In the genomic region with DNA sequence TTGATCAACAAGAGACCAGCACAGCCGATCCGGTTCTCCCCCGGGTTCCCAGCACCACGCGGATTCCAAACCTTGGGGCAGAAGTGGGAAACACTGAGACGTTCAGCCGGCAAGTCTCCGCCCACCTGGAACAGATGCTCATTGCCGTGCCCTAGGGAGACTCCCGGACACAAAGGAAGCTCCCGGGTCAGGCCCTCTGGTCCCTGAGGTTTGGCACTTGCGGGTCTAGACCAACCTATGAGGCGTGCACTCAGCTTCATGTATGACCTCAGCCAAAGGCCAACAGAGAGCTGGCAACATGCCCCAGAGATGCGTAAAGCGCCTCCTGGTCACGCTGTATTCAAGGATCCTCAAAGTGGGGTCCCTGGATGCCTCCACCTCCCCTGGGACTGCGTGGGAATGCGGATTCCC, we compare ENCODE assay signal across 10 cellular contexts. TPM values are rescaled to one million over a fixed set of nuclear protein-coding genes. Genes with fewer than 3 reads are reported as not detected.
DNase-seq lines count a peak whose midpoint lies in the region; ATAC-seq and TF ChIP-seq lines count a peak whose summit lies in the region.
"Had no signal": no experiment of that assay in that cellular context is flagged by ENCODE, and none has a peak within 500 bp of the region (broad histone marks: within the 10 kb centered on the region; RNA-seq: fewer than 3 reads in every experiment).

No MANE protein-coding gene starts in this region.

- no peak for ATAC-seq in HG02588 (IDR thresholded peaks at IDR 0.05; ENCODE audit: unreplicated experiment)
- no peak for ATAC-seq in HG02759 (IDR thresholded peaks at IDR 0.05; ENCODE audit: unreplicated experiment)
- ATAC-seq: left ventricle myocardium superior had no signal

- H3K27ac ChIP-seq in esophagus squamous epithelium (no peak overlapping the region), SJCRH30 (no peak overlapping the region)
- H3K27ac ChIP-seq: VCaP had no signal

- H3K9me3 ChIP-seq in esophagus squamous epithelium, result no peaks in the 10 kb centered on the region
- no peaks in the 10 kb centered on the region for H3K9me3 ChIP-seq in SJCRH30 (replicated peaks)

- WGBS in esophagus squamous epithelium, 2 donors, result 24 to 27% methylated on average over 9 to 13 of the region's 18 CpGs

- H3K36me3 ChIP-seq in esophagus squamous epithelium, result no peaks in the 10 kb centered on the region
- H3K36me3 ChIP-seq in SJCRH30, result no peaks in the 10 kb centered on the region

- peaks cover 0 to 82% (median 2%) of the 10 kb centered on the region in 4 donors for H3K27me3 ChIP-seq in esophagus squamous epithelium
- H3K27me3 ChIP-seq in SJCRH30, result peaks cover 10% of the 10 kb centered on the region; the same call in 1 of the 2 replicates

- intact Hi-C loops in esophagus squamous epithelium (cut with DNase I), result no loop called here

- TF ChIP-seq POLR2A in esophagus squamous epithelium (IDR thresholded peaks at IDR 0.05), result no peak

- peak; percentile 60 for DNase-seq in DMS153 (lab: John Stamatoyannopoulos, UW)
- DNase-seq in LNCaP clone FGC (ENCODE audit: low read depth), result peak; percentile 1
- DNase-seq in esophagus squamous epithelium (lab: John Stamatoyannopoulos, UW), result no peak
- DNase-seq in retina, result peak; percentile 51
- no peak for DNase-seq in SJCRH30
- DNase-seq: left ventricle myocardium superior, NCI-H1436 had no signal

- H3K4me1 ChIP-seq in esophagus squamous epithelium (peaks cover 11 to 45% (median 20%) of the 10 kb centered on the region in 3 donors), SJCRH30 (no peaks in the 10 kb centered on the region)

- TF ChIP-seq CTCF in LNCaP clone FGC (IDR thresholded peaks at IDR 0.05; ENCODE audit: control insufficient read depth, extremely low read depth, insufficient read depth), result no peak
- TF ChIP-seq CTCF in esophagus squamous epithelium (IDR thresholded peaks at IDR 0.05), result no peak

- H3K4me3 ChIP-seq in LNCaP clone FGC (ENCODE audit: low read depth, low read length) (no peak overlapping the region), esophagus squamous epithelium (peak overlapping the region in 3 of 4 donors; percentile 38 to 61 (median 42)), SJCRH30 (no peak overlapping the region)

RNA-seq across cellular contexts. Expression of gene RIMBP2, which starts 2.5 kb away (rescaled TPM):
- total RNA-seq in esophagus squamous epithelium, result under 1 TPM; 0.08 to 0.76 (median 0.46) TPM
- not detected in 2 replicates for total RNA-seq in SJCRH30 (2014; rRNA removed; shearing (Covaris generic))

Comparison
In these comparisons a context has a peak if more than half of its experiments do, and no peak if none do; other contexts are left out.
1. DNase-seq: peak in DMS153 (single experiment), LNCaP clone FGC (single experiment) and retina (single experiment); none in esophagus squamous epithelium (single experiment) and SJCRH30 (0 of 2).
2. H3K4me3 ChIP-seq: peak in esophagus squamous epithelium (3 of 4); none in LNCaP clone FGC (single experiment) and SJCRH30 (single experiment).